11 cellular contexts compared by ENCODE assay signal in the genomic region with DNA sequence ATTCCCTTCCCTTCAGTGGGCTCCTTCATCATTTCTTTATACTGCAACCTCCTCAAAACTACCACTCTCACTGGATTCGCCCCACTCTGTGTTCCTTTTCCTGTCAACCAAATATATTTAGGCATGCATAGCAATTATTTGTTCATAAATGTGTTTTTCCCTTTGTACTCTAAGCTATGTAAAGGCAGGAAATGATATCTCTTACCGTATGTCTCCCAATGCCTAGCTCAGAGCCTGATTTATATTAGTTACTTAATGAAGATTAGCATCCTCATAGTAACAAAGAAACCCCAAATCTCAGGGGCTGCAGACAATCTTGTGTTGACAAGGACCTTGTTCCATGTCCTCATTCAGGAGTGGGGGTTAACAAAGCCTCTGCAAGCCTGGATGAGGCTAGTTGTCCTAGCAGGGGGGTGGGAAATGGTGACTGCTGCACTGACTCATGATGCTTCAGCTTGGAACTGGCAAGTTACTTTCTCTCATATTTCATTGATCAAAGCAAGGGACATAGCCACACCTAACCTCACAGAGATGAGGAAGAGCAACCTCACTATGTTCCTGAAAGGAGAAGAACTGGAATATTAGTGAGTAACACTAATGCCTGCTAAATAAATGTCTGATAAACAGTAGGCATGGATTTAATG. TPM values are rescaled to one million over a fixed set of nuclear protein-coding genes. Genes with fewer than 3 reads are reported as not detected.
A peak's percentile ranks its signal among the peaks of the same experiment; 100 is the strongest.
DNase-seq lines count a peak whose midpoint lies in the region; ATAC-seq and TF ChIP-seq lines count a peak whose summit lies in the region.
"Had no signal": no experiment of that assay in that cellular context is flagged by ENCODE, and none has a peak within 500 bp of the region (broad histone marks: within the 10 kb centered on the region; RNA-seq: fewer than 3 reads in every experiment).

No MANE protein-coding gene starts in this region.

- WGBS in transverse colon (ENCODE audit: low coverage in 1 of 2), 2 donors = 82 to 89% methylated on average over 2 of the region's 2 CpGs

- H3K9ac ChIP-seq in neural progenitor cell = no peak overlapping the region

- TF ChIP-seq CTCF in choroid plexus epithelial cell (conservative IDR thresholded peaks at IDR 0.05; ENCODE audit: low read depth, low read length) = no peak
- no peak for TF ChIP-seq CTCF in neural progenitor cell (IDR thresholded peaks at IDR 0.05)
- TF ChIP-seq CTCF in transverse colon (IDR thresholded peaks at IDR 0.05) = no peak

- peaks cover 50% of the 10 kb centered on the region for H3K4me1 Mint-ChIP-seq in neural progenitor cell

- ATAC-seq in HG02840 (IDR thresholded peaks at IDR 0.05; ENCODE audit: low FRiP score, unreplicated experiment) = no peak

- peak overlapping the region; percentile 2 for H3K4me2 ChIP-seq in neural progenitor cell

- peaks cover 13% of the 10 kb centered on the region for H3F3A ChIP-seq in neural progenitor cell (ENCODE audit: low read depth)

- no peaks in the 10 kb centered on the region for H3K27me3 Mint-ChIP-seq in neural progenitor cell (ENCODE audit: insufficient read depth, low read depth)

- peak; percentile 29 for DNase-seq in Caki2 (ENCODE audit: low read depth)
- peak; percentile 90 for DNase-seq in M059J (ENCODE audit: low read depth)
- DNase-seq in choroid plexus epithelial cell (ENCODE audit: low read depth) = peak; percentile 74
- peak; percentile 55 for DNase-seq in neural progenitor cell (ENCODE audit: low spot score)
- DNase-seq in NCI-H524 treated with DMSO at 0.1 percent for 48 hours (lab: John Stamatoyannopoulos, UW) = no peak
- no peak for DNase-seq in transverse colon
- DNase-seq in DMS114 treated with DMSO at 0.1 percent for 48 hours (lab: John Stamatoyannopoulos, UW; ENCODE audit: unreplicated experiment) = no peak
- DNase-seq: KBM-7, spleen had no signal

- in situ Hi-C loops in Caki2 (cut with HindIII; ENCODE audit: low pct_unique_long_range_greater_than_20kb, low sequenced_read_pairs) = no loop called here
- in situ Hi-C loops in transverse colon (cut with MboI; ENCODE audit: low pct_ligation_motif_present in 1 of 4, low pct_unique_long_range_greater_than_20kb in 1 of 4, low sequenced_read_pairs in 3 of 4) = no loop called here

- H3K4me3 ChIP-seq in choroid plexus epithelial cell (ENCODE audit: low read depth, low read length) (no peak overlapping the region), neural progenitor cell (no peak overlapping the region), transverse colon (no peak overlapping the region)
- H3K4me3 ChIP-seq: spleen had no signal

- no peaks in the 10 kb centered on the region for H3K9me3 ChIP-seq in neural progenitor cell (ENCODE audit: low read depth)
- H3K9me3 ChIP-seq in transverse colon = no peaks in the 10 kb centered on the region

- H3K36me3 ChIP-seq in neural progenitor cell (no peaks in the 10 kb centered on the region), transverse colon (no peaks in the 10 kb centered on the region)
- H3K36me3 ChIP-seq: spleen had no signal

- no peaks in the 10 kb centered on the region for H3K27me3 ChIP-seq in neural progenitor cell
- no peaks in the 10 kb centered on the region for H3K27me3 ChIP-seq in transverse colon
- H3K27me3 ChIP-seq: spleen had no signal

- no peak overlapping the region for H3K4me3 Mint-ChIP-seq in neural progenitor cell

- peaks cover 16% of the 10 kb centered on the region for H3K36me3 Mint-ChIP-seq in neural progenitor cell

- no peak overlapping the region for H2AFZ ChIP-seq in neural progenitor cell (replicated peaks)

- intact Hi-C loops in transverse colon (cut with DNase I; ENCODE audit: low total_unique reads) = no loop called here

- peaks cover 25% of the 10 kb centered on the region for H3K9me3 Mint-ChIP-seq in neural progenitor cell

- no peaks in the 10 kb centered on the region for H3K79me2 ChIP-seq in neural progenitor cell (ENCODE audit: low read depth)

- H3K27ac Mint-ChIP-seq in neural progenitor cell = peak overlapping the region; percentile 19

- H3K27ac ChIP-seq in neural progenitor cell (no peak overlapping the region), transverse colon (peak overlapping the region in 2 of 4 donors; percentile 17 to 18)
- H3K27ac ChIP-seq: C4-2B, spleen had no signal

- no peaks in the 10 kb centered on the region for H4K20me1 ChIP-seq in neural progenitor cell (ENCODE audit: low read depth)

- no peak for TF ChIP-seq EP300 in transverse colon (IDR thresholded peaks at IDR 0.05; ENCODE audit: low read depth)

- no peak for TF ChIP-seq POLR2A in transverse colon (IDR thresholded peaks at IDR 0.05)

- H3K4me1 ChIP-seq in neural progenitor cell = peaks cover 55% of the 10 kb centered on the region
- peaks cover 0 to 27% (median 11%) of the 10 kb centered on the region in 4 donors for H3K4me1 ChIP-seq in transverse colon

RNA-seq across cellular contexts. Expression of a gene that starts 15.2 kb away (rescaled TPM):
- 10.3 and 13.1 TPM in 2 replicates for total RNA-seq in Caki2 (2014; rRNA removed; shearing (Covaris generic); ENCODE audit: low replicate concordance)
- 63.7 and 89.3 TPM in 2 replicates for total RNA-seq in M059J (2014; rRNA removed; shearing (Covaris generic))
- total RNA-seq in neural progenitor cell (ENCODE audit: low replicate concordance) = 12.8 and 15.9 TPM in 2 replicates
- 10 to 100 TPM; 20.3 to 43.8 (median 24.5) TPM for total RNA-seq in transverse colon

Comparison
In these comparisons a context has a peak if more than half of its experiments do, and no peak if none do; other contexts are left out.
1. DNase-seq: peak in Caki2 (single experiment), M059J (single experiment), choroid plexus epithelial cell (single experiment) and neural progenitor cell (single experiment); none in NCI-H524 treated with DMSO at 0.1 percent for 48 hours (single experiment), transverse colon (single experiment) and DMS114 treated with DMSO at 0.1 percent for 48 hours (single experiment).